In genomic region chr3:152175576-152175883, GRCh38 we compare ENCODE assay signal across 13 cellular contexts.
DNase-seq lines count a peak whose midpoint lies in the region; ATAC-seq and TF ChIP-seq lines count a peak whose summit lies in the region.
"Had no signal": no experiment of that assay in that cellular context is flagged by ENCODE, and none has a peak within 500 bp of the region (broad histone marks: within the 10 kb centered on the region; RNA-seq: fewer than 3 reads in every experiment).

No MANE protein-coding gene starts in this region.

- H3K36me3 Mint-ChIP-seq in effector memory CD8-positive, alpha-beta T cell (ENCODE audit: insufficient read depth): no peaks in the 10 kb centered on the region
- no peaks in the 10 kb centered on the region for H3K36me3 Mint-ChIP-seq in Calu3 (ENCODE audit: insufficient read depth, unreplicated experiment)

- intact Hi-C loops in Calu3 (cut with micrococcal nuclease; ENCODE audit: unreplicated experiment): no loop called here

- H3K4me3 Mint-ChIP-seq in effector memory CD8-positive, alpha-beta T cell: no peak overlapping the region
- no peak overlapping the region for H3K4me3 Mint-ChIP-seq in Calu3 (ENCODE audit: low read depth, unreplicated experiment)
- H3K4me3 Mint-ChIP-seq: T-helper 1 cell treated with Interleukin-12 subunit alpha and Interleukin-12 subunit beta and Interleukin-4 antibody, amounts not matched to agents 30 μg/mL and 1 μg/mL, for 36 hours had no signal

- no peak for ATAC-seq in effector memory CD8-positive, alpha-beta T cell (replicated peaks)
- no peak for ATAC-seq in HG02798 (IDR thresholded peaks at IDR 0.05; ENCODE audit: poor library complexity, unreplicated experiment)

- H3K4me1 Mint-ChIP-seq in effector memory CD8-positive, alpha-beta T cell (ENCODE audit: low read depth in 2 of 2): peaks cover 11% of the 10 kb centered on the region in 2 donors
- H3K4me1 Mint-ChIP-seq in Calu3 (ENCODE audit: low read depth, unreplicated experiment): peaks cover 9% of the 10 kb centered on the region

- BruUV-seq in Calu3 (replicated peaks; lab: Mats Ljungman, UMichigan): no TSS peak

- no peaks in the 10 kb centered on the region for H3K9me3 Mint-ChIP-seq in effector memory CD8-positive, alpha-beta T cell
- H3K9me3 Mint-ChIP-seq in Calu3 (ENCODE audit: low read depth, unreplicated experiment): peaks cover 2% of the 10 kb centered on the region

- no peak for TF ChIP-seq CTCF in Calu3 (IDR thresholded peaks at IDR 0.05; ENCODE audit: unreplicated experiment)

- CTCF ChIA-PET in Calu3 (lab: Charles Lee): interaction anchor here (1.0 kb wide), 1 partner anchor 269 kb away, joined by 3 read pairs; no protein-coding TSS in a partner anchor

- no peaks in the 10 kb centered on the region for H3K27me3 Mint-ChIP-seq in effector memory CD8-positive, alpha-beta T cell
- H3K27me3 Mint-ChIP-seq in Calu3 (ENCODE audit: unreplicated experiment): no peaks in the 10 kb centered on the region

- DNase-seq in AG08395 (ENCODE audit: low spot score): peak; percentile 42
- peak; percentile 84 for DNase-seq in HS-5 (ENCODE audit: low read depth)
- DNase-seq in astrocyte of the hippocampus (ENCODE audit: low read depth, low spot score): peak; percentile 69
- DNase-seq in iris pigment epithelial cell (ENCODE audit: low read depth): peak; percentile 98
- DNase-seq in effector memory CD8-positive, alpha-beta T cell: no peak
- no peak for DNase-seq in Calu3
- DNase-seq in inferior parietal cortex (ENCODE audit: extremely low spot score): no peak
- DNase-seq: C1 segment of cervical spinal cord, glutamatergic neuron, left ventricle myocardium inferior, NCI-H2029 treated with DMSO at 0.1 percent for 48 hours had no signal

- H3K27ac Mint-ChIP-seq in effector memory CD8-positive, alpha-beta T cell: no peak overlapping the region
- no peak overlapping the region for H3K27ac Mint-ChIP-seq in Calu3 (ENCODE audit: unreplicated experiment)
- H3K27ac Mint-ChIP-seq: T-helper 1 cell treated with Interleukin-12 subunit alpha and Interleukin-12 subunit beta and Interleukin-4 antibody, amounts not matched to agents 30 μg/mL and 1 μg/mL, for 36 hours had no signal

Comparison
In these comparisons a context has a peak if more than half of its experiments do, and no peak if none do; other contexts are left out.
1. DNase-seq: peak in AG08395 (single experiment), HS-5 (single experiment), astrocyte of the hippocampus (single experiment) and iris pigment epithelial cell (single experiment); none in effector memory CD8-positive, alpha-beta T cell (0 of 3), Calu3 (single experiment) and inferior parietal cortex (single experiment).